ENCODE assay signal across 1 cellular context in the genomic region with DNA sequence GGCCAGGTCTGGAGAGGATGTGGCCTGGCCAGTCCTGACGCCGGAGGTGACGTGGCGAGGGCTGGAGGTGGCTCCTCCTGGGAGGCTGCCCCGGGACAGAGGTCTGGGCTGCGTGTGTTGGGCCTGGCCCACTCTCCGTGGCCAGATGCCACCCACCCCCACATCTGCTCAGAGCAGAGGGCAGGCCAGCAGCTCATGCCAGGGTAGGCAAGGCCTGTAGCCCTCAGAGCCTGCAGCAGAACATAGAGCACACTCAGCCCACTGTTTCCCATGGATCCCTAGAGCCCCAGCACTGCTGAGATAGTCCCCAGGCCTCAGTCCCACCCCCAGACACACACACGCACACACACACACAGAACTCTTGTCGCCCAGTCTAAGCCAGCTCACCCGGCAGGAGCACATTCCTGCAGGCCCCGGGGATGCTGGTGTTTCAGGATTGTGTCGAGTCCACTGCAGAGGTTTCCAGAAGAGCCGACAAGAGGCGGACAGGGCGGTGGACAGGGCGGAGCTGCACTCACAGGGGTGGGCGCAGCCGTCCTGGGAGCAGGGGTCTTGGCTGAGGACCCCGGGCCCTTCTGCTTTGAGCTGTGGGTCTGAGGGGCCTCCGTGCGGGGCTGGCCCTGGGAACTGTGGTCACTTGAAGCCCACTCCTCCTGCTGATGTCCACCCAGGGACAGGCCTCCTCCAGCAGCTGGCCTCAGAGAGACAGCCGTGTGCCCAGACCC.
TF ChIP-seq lines count a peak whose summit lies in the region.

No MANE protein-coding gene starts in this region.

TF ChIP-seq in K562, 482 proteins besides CTCF, POLR2A, EP300 and RAD21:
- TF ChIP-seq HDAC2 (IDR thresholded peaks at IDR 0.05), result no peak
- TF ChIP-seq, protein P1, sequence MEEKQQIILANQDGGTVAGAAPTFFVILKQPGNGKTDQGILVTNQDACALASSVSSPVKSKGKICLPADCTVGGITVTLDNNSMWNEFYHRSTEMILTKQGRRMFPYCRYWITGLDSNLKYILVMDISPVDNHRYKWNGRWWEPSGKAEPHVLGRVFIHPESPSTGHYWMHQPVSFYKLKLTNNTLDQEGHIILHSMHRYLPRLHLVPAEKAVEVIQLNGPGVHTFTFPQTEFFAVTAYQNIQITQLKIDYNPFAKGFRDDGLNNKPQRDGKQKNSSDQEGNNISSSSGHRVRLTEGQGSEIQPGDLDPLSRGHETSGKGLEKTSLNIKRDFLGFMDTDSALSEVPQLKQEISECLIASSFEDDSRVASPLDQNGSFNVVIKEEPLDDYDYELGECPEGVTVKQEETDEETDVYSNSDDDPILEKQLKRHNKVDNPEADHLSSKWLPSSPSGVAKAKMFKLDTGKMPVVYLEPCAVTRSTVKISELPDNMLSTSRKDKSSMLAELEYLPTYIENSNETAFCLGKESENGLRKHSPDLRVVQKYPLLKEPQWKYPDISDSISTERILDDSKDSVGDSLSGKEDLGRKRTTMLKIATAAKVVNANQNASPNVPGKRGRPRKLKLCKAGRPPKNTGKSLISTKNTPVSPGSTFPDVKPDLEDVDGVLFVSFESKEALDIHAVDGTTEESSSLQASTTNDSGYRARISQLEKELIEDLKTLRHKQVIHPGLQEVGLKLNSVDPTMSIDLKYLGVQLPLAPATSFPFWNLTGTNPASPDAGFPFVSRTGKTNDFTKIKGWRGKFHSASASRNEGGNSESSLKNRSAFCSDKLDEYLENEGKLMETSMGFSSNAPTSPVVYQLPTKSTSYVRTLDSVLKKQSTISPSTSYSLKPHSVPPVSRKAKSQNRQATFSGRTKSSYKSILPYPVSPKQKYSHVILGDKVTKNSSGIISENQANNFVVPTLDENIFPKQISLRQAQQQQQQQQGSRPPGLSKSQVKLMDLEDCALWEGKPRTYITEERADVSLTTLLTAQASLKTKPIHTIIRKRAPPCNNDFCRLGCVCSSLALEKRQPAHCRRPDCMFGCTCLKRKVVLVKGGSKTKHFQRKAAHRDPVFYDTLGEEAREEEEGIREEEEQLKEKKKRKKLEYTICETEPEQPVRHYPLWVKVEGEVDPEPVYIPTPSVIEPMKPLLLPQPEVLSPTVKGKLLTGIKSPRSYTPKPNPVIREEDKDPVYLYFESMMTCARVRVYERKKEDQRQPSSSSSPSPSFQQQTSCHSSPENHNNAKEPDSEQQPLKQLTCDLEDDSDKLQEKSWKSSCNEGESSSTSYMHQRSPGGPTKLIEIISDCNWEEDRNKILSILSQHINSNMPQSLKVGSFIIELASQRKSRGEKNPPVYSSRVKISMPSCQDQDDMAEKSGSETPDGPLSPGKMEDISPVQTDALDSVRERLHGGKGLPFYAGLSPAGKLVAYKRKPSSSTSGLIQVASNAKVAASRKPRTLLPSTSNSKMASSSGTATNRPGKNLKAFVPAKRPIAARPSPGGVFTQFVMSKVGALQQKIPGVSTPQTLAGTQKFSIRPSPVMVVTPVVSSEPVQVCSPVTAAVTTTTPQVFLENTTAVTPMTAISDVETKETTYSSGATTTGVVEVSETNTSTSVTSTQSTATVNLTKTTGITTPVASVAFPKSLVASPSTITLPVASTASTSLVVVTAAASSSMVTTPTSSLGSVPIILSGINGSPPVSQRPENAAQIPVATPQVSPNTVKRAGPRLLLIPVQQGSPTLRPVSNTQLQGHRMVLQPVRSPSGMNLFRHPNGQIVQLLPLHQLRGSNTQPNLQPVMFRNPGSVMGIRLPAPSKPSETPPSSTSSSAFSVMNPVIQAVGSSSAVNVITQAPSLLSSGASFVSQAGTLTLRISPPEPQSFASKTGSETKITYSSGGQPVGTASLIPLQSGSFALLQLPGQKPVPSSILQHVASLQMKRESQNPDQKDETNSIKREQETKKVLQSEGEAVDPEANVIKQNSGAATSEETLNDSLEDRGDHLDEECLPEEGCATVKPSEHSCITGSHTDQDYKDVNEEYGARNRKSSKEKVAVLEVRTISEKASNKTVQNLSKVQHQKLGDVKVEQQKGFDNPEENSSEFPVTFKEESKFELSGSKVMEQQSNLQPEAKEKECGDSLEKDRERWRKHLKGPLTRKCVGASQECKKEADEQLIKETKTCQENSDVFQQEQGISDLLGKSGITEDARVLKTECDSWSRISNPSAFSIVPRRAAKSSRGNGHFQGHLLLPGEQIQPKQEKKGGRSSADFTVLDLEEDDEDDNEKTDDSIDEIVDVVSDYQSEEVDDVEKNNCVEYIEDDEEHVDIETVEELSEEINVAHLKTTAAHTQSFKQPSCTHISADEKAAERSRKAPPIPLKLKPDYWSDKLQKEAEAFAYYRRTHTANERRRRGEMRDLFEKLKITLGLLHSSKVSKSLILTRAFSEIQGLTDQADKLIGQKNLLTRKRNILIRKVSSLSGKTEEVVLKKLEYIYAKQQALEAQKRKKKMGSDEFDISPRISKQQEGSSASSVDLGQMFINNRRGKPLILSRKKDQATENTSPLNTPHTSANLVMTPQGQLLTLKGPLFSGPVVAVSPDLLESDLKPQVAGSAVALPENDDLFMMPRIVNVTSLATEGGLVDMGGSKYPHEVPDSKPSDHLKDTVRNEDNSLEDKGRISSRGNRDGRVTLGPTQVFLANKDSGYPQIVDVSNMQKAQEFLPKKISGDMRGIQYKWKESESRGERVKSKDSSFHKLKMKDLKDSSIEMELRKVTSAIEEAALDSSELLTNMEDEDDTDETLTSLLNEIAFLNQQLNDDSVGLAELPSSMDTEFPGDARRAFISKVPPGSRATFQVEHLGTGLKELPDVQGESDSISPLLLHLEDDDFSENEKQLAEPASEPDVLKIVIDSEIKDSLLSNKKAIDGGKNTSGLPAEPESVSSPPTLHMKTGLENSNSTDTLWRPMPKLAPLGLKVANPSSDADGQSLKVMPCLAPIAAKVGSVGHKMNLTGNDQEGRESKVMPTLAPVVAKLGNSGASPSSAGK (IDR thresholded peaks at IDR 0.05), result no peak
- TF ChIP-seq TEAD4 (IDR thresholded peaks at IDR 0.05; ENCODE audit: low read length), result no peak
- no peak for TF ChIP-seq TEAD4 (CRISPR knock-in tag; IDR thresholded peaks at IDR 0.05; ENCODE audit: borderline replicate concordance)
- TF ChIP-seq, protein P2, sequence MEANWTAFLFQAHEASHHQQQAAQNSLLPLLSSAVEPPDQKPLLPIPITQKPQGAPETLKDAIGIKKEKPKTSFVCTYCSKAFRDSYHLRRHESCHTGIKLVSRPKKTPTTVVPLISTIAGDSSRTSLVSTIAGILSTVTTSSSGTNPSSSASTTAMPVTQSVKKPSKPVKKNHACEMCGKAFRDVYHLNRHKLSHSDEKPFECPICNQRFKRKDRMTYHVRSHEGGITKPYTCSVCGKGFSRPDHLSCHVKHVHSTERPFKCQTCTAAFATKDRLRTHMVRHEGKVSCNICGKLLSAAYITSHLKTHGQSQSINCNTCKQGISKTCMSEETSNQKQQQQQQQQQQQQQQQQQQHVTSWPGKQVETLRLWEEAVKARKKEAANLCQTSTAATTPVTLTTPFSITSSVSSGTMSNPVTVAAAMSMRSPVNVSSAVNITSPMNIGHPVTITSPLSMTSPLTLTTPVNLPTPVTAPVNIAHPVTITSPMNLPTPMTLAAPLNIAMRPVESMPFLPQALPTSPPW (CRISPR knock-in tag; IDR thresholded peaks at IDR 0.05), result no peak
- TF ChIP-seq, protein P3, sequence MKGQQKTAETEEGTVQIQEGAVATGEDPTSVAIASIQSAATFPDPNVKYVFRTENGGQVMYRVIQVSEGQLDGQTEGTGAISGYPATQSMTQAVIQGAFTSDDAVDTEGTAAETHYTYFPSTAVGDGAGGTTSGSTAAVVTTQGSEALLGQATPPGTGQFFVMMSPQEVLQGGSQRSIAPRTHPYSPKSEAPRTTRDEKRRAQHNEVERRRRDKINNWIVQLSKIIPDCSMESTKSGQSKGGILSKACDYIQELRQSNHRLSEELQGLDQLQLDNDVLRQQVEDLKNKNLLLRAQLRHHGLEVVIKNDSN (CRISPR knock-in tag; IDR thresholded peaks at IDR 0.05), result peak; percentile 13; the same call in 1 of the 2 replicates
